ENCODE assay signal across 8 cellular contexts in the genomic region with DNA sequence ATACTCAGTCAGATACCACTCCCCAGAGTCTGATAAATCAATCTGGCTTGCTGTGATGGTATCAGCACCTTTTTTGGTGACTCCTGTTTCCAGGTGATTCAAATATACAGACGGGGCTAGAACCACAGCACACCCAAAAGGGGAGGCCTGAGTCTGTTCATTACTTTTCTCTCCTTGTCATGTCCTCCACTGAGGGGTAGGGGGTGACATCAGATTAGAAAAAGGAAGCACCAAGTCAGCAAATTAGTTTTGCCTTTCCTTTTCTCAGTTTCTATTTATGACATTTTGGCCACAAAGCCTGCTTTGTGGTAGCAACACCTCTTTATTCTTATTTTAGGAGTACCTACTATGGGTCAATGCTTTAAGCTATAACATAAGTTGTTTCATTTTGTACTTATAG.
DNase-seq lines count a peak whose midpoint lies in the region; ATAC-seq and TF ChIP-seq lines count a peak whose summit lies in the region.

No MANE protein-coding gene starts in this region.

- WGBS in sigmoid colon, 2 donors = 9 to 13% methylated on average over 1 of the region's 1 CpG

- H3K27ac ChIP-seq in sigmoid colon = no peak overlapping the region

- H3K36me3 ChIP-seq in sigmoid colon = no peaks in the 10 kb centered on the region

- no peak overlapping the region for H3K27ac Mint-ChIP-seq in glutamatergic neuron (ENCODE audit: unreplicated experiment)

- no peaks in the 10 kb centered on the region for H3K27me3 ChIP-seq in sigmoid colon

- H3K4me1 Mint-ChIP-seq in glutamatergic neuron (ENCODE audit: low read depth, unreplicated experiment) = peaks cover 8% of the 10 kb centered on the region

- no peaks in the 10 kb centered on the region for H3K9me3 ChIP-seq in sigmoid colon

- no peaks in the 10 kb centered on the region for H3K9me3 Mint-ChIP-seq in glutamatergic neuron (ENCODE audit: unreplicated experiment)

- TF ChIP-seq CTCF in LNCaP clone FGC (IDR thresholded peaks at IDR 0.05; ENCODE audit: control insufficient read depth, extremely low read depth, insufficient read depth) (peak; percentile 48), glutamatergic neuron (IDR thresholded peaks at IDR 0.05; ENCODE audit: partially characterized antibody, unreplicated experiment) (peak; percentile 35), sigmoid colon (IDR thresholded peaks at IDR 0.05) (no peak)

- intact Hi-C loops in sigmoid colon (cut with DNase I) = no loop called here

- DNase-seq in LNCaP clone FGC (ENCODE audit: low read depth) (no peak), glutamatergic neuron (no peak), putamen (ENCODE audit: low spot score) (no peak), OCI-M2 (lab: John Stamatoyannopoulos, UW; ENCODE audit: unreplicated experiment) (no peak), NCI-H2227 treated with DMSO at 0.1 percent for 48 hours (lab: John Stamatoyannopoulos, UW) (no peak), sigmoid colon (no peak)

- H3K4me1 ChIP-seq in sigmoid colon = no peaks in the 10 kb centered on the region

- no peak for TF ChIP-seq EP300 in sigmoid colon (IDR thresholded peaks at IDR 0.05)

- TF ChIP-seq POLR2A in sigmoid colon (IDR thresholded peaks at IDR 0.05) = no peak

- H3K4me3 ChIP-seq in LNCaP clone FGC (ENCODE audit: low read depth, low read length) (no peak overlapping the region), sigmoid colon (no peak overlapping the region)

- ATAC-seq in GM18508 (IDR thresholded peaks at IDR 0.05; ENCODE audit: insufficient read depth, unreplicated experiment) (peak; percentile 76), GM21786 (IDR thresholded peaks at IDR 0.05; ENCODE audit: unreplicated experiment) (peak; percentile 93)

- H3K4me3 Mint-ChIP-seq in glutamatergic neuron (ENCODE audit: unreplicated experiment) = no peak overlapping the region

- no peaks in the 10 kb centered on the region for H3K27me3 Mint-ChIP-seq in glutamatergic neuron (ENCODE audit: unreplicated experiment)

- no peaks in the 10 kb centered on the region for H3K36me3 Mint-ChIP-seq in glutamatergic neuron (ENCODE audit: unreplicated experiment)

Comparison
In these comparisons a context has a peak if more than half of its experiments do, and no peak if none do; other contexts are left out.
1. CTCF ChIP-seq: peak in LNCaP clone FGC (single experiment) and glutamatergic neuron (single experiment); none in sigmoid colon (0 of 4).